35 cellular contexts compared by ENCODE assay signal in genomic region chr4:87804871-87805270, GRCh38. TPM values are rescaled to one million over a fixed set of nuclear protein-coding genes. Genes with fewer than 3 reads are reported as not detected.
"Had no signal": no experiment of that assay in that cellular context is flagged by ENCODE, and none has a peak within 500 bp of the region (broad histone marks: within the 10 kb centered on the region; RNA-seq: fewer than 3 reads in every experiment).

No MANE protein-coding gene starts in this region.

- H3K27ac ChIP-seq: brain microvascular endothelial cell, Peyer's patch, SJSA1 had no signal

- H3K27me3 ChIP-seq: brain microvascular endothelial cell, Peyer's patch, SJSA1 had no signal

- H3K36me3 ChIP-seq: brain microvascular endothelial cell, Peyer's patch, SJSA1 had no signal

- H3K4me3 ChIP-seq: Peyer's patch, SJSA1 had no signal

- H3K9me3 ChIP-seq: Peyer's patch, SJSA1, SK-N-SH had no signal

- H3K4me1 ChIP-seq: Peyer's patch had no signal

- DNase-seq: activated CD4-positive, alpha-beta T cell treated with anti-CD3 and anti-CD28 coated beads, Interleukin-2, amount 10 ng/mL, durations not matched to agents 24 days and 14 days; activated CD4-positive, alpha-beta T cell treated with anti-CD3 and anti-CD28 coated beads, Interleukin-2, amount 50 U/mL, for 4 hours; activated CD8-positive, alpha-beta T cell treated with anti-CD3 and anti-CD28 coated beads for 36 hours; activated effector memory CD4-positive, alpha-beta T cell treated with anti-CD3 and anti-CD28 coated beads, Interleukin-2, amount 50 U/mL, for 16 hours; activated naive CD4-positive, alpha-beta T cell; activated naive CD4-positive, alpha-beta T cell treated with anti-CD3 and anti-CD28 coated beads, Interleukin-2, amount 50 U/mL, for 16 hours; activated naive CD8-positive, alpha-beta T cell treated with anti-CD3 and anti-CD28 coated beads for 36 hours; activated T-cell treated with anti-CD3 and anti-CD28 coated beads, Interleukin-2, amount 50 U/mL, for 1 hour; activated T-cell treated with anti-CD3 and anti-CD28 coated beads, Interleukin-2, amount 50 U/mL, for 72 hours; amniotic stem cell; aorta; brain microvascular endothelial cell; central memory CD4-positive, alpha-beta T cell; Karpas-422; NCI-H1105; NCI-H146; NCI-H187; NCI-H2029 treated with DMSO at 0.1 percent for 48 hours; NCI-H2107; NCI-H2171; NCI-H2227 treated with DMSO at 0.1 percent for 48 hours; NCI-H446; NCI-H510A treated with DMSO at 0.1 percent for 48 hours; NCI-H526 treated with DMSO at 0.1 percent for 48 hours; NK-92 treated with Interleukin-12 subunit alpha and Interleukin-12 subunit beta, amount 100 ng/mL, for 24 hours; Peyer's patch; RPMI8226; SHP77 treated with DMSO at 0.1 percent for 48 hours; SK-N-SH had no signal

RNA-seq across cellular contexts. Expression of gene IBSP, which starts 5.5 kb away (rescaled TPM):
- total RNA-seq: activated CD4-positive, alpha-beta T cell treated with anti-CD3 and anti-CD28 coated beads, Interleukin-2, amount 10 ng/mL, durations not matched to agents 24 days and 14 days; activated CD8-positive, alpha-beta memory T cell treated with anti-CD3 and anti-CD28 coated beads for 36 hours; activated CD8-positive, alpha-beta T cell treated with anti-CD3 and anti-CD28 coated beads for 36 hours; activated naive CD8-positive, alpha-beta T cell treated with anti-CD3 and anti-CD28 coated beads for 36 hours; activated T-cell treated with anti-CD3 and anti-CD28 coated beads, Interleukin-2, amount 50 U/mL, for 72 hours; activated T-helper 17 cell treated with anti-CD3 and anti-CD28 coated beads, Interleukin-2, amount 50 U/mL, for 72 hours; MCF 10A; PC-3; Peyer's patch had no signal
- polyA plus RNA-seq: aorta, SK-N-SH had no signal

RNA-seq across cellular contexts. Expression of gene MEPE, which starts 27.9 kb away (rescaled TPM):
- total RNA-seq: activated CD4-positive, alpha-beta T cell treated with anti-CD3 and anti-CD28 coated beads, Interleukin-2, amount 10 ng/mL, durations not matched to agents 24 days and 14 days; activated CD8-positive, alpha-beta memory T cell treated with anti-CD3 and anti-CD28 coated beads for 36 hours; activated CD8-positive, alpha-beta T cell treated with anti-CD3 and anti-CD28 coated beads for 36 hours; activated naive CD8-positive, alpha-beta T cell treated with anti-CD3 and anti-CD28 coated beads for 36 hours; activated T-cell treated with anti-CD3 and anti-CD28 coated beads, Interleukin-2, amount 50 U/mL, for 72 hours; activated T-helper 17 cell treated with anti-CD3 and anti-CD28 coated beads, Interleukin-2, amount 50 U/mL, for 72 hours; aorta; chondrocyte; MCF 10A; PC-3; Peyer's patch had no signal
- polyA plus RNA-seq: aorta, SK-N-SH had no signal
